Comparison of ENCODE assay signal across 18 cellular contexts in the genomic region with DNA sequence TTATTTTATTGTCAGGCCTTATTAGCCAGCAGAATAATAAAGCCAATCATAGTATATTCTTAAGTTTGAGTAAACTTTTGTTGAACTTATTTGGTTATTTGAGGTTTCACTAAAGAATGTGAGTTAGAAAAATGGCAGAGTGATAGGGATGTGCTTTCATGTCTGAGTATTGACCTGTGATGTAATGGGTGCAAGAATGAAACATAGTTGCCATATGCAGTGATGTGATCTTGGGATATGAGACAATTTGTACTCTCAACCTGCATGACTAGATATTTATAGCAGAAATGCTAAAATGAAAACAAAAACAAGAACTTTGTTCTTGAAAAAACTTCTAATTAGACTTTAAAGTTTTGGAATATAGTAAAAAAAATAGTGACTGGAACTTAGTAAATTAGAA.
A peak's percentile ranks its signal among the peaks of the same experiment; 100 is the strongest.
DNase-seq lines count a peak whose midpoint lies in the region; ATAC-seq and TF ChIP-seq lines count a peak whose summit lies in the region.
"Had no signal": no experiment of that assay in that cellular context is flagged by ENCODE, and none has a peak within 500 bp of the region (broad histone marks: within the 10 kb centered on the region; RNA-seq: fewer than 3 reads in every experiment).

No MANE protein-coding gene starts in this region.

- no peaks in the 10 kb centered on the region for H3K9me3 ChIP-seq in A673 (ENCODE audit: low read depth, low read length, poor library complexity, severe bottlenecking)

- peak; percentile 94 for DNase-seq in choroid plexus epithelial cell (ENCODE audit: low read depth)
- DNase-seq in iris pigment epithelial cell (ENCODE audit: low read depth) = peak; percentile 93
- no peak for DNase-seq in A673 (ENCODE audit: low spot score)
- no peak for DNase-seq in epidermal melanocyte (ENCODE audit: insufficient read length, low spot score)
- no peak for DNase-seq in NCI-H2171 treated with DMSO at 0.1 percent for 48 hours (lab: John Stamatoyannopoulos, UW)
- DNase-seq: C1 segment of cervical spinal cord, DMS153, KG1, NCI-H1092, NCI-H1694 treated with DMSO at 0.1 percent for 48 hours, NCI-H446 treated with DMSO at 0.1 percent for 48 hours, NCI-H82 had no signal

- H3K27me3 ChIP-seq in ACC112 (ENCODE audit: insufficient read depth, low read length) = no peaks in the 10 kb centered on the region
- H3K27me3 ChIP-seq in A673 (replicated peaks; ENCODE audit: insufficient read depth, low read depth, low read length, poor library complexity) = no peaks in the 10 kb centered on the region

- H3K4me1 ChIP-seq in ACC112 (ENCODE audit: control insufficient read depth, insufficient read depth, low read length, unreplicated experiment) (peaks cover 60% of the 10 kb centered on the region), A673 (ENCODE audit: insufficient read depth, low read length, poor library complexity, severe bottlenecking) (peaks cover 4% of the 10 kb centered on the region)

- H2AFZ ChIP-seq in ACC112 (ENCODE audit: low read length, unreplicated experiment) = no peak overlapping the region

- H3K27ac ChIP-seq in ACC112 (ENCODE audit: low read depth, low read length) = peak overlapping the region; percentile 61
- no peak overlapping the region for H3K27ac ChIP-seq in A673 (ENCODE audit: low read depth, low read length, poor library complexity, severe bottlenecking)
- H3K27ac ChIP-seq: 22Rv1 had no signal

- H3K36me3 ChIP-seq in ACC112 (ENCODE audit: insufficient read depth, low read length) (no peaks in the 10 kb centered on the region), A673 (ENCODE audit: insufficient read depth, low read length, poor library complexity, severe bottlenecking) (no peaks in the 10 kb centered on the region)

- ATAC-seq in SK-N-SH treated with all-trans-retinoic acid at 6 μM for 48 hours = peak; percentile 12; the same call in 1 of the 3 replicates
- ATAC-seq in HG02870 (IDR thresholded peaks at IDR 0.05; ENCODE audit: unreplicated experiment) = no peak
- ATAC-seq: Panc1, Right ventricle myocardium inferior had no signal

- POLR2A ChIA-PET in A673 (lab: Charles Lee; ENCODE audit: low non-redundant PET) = no interaction called here

- no TSS peak for BruUV-seq in A673 (replicated peaks; lab: Mats Ljungman, UMichigan)

- H3K79me2 ChIP-seq in ACC112 (ENCODE audit: control insufficient read depth, insufficient read depth, low read length, unreplicated experiment) = no peaks in the 10 kb centered on the region

- H3K4me3 ChIP-seq in ACC112 (ENCODE audit: low read depth, low read length) (no peak overlapping the region), choroid plexus epithelial cell (ENCODE audit: low read depth, low read length) (no peak overlapping the region), A673 (ENCODE audit: low read depth, low read length, poor library complexity, severe bottlenecking) (no peak overlapping the region)

- intact Hi-C loops in A673 (cut with micrococcal nuclease; ENCODE audit: unreplicated experiment) = no loop called here

- TF ChIP-seq CTCF in choroid plexus epithelial cell (conservative IDR thresholded peaks at IDR 0.05; ENCODE audit: low read depth, low read length) (no peak), A673 (conservative IDR thresholded peaks at IDR 0.05; ENCODE audit: low read depth, low read length) (no peak)

- CTCF ChIA-PET in A673 (lab: Charles Lee) = no interaction called here

TF ChIP-seq in SK-N-SH treated with all-trans-retinoic acid at 6 μM for 48 hours, 23 proteins besides CTCF, POLR2A, EP300 and RAD21:
- TF ChIP-seq CSDC2 (CRISPR knock-in tag; IDR thresholded peaks at IDR 0.05) (no peak), ZNF8 (CRISPR knock-in tag; IDR thresholded peaks at IDR 0.05) (no peak), ISL1 (CRISPR knock-in tag; IDR thresholded peaks at IDR 0.05) (peak; percentile 65), ZC3H10 (CRISPR knock-in tag; IDR thresholded peaks at IDR 0.05) (peak; percentile 80; the same call in 1 of the 2 replicates), TCF4 (CRISPR knock-in tag; IDR thresholded peaks at IDR 0.05; ENCODE audit: borderline replicate concordance) (no peak), TOX (CRISPR knock-in tag; IDR thresholded peaks at IDR 0.05; ENCODE audit: borderline replicate concordance) (peak; percentile 83; the same call in 1 of the 2 replicates), ZNF70 (CRISPR knock-in tag; IDR thresholded peaks at IDR 0.05) (no peak), ESRRG (CRISPR knock-in tag; IDR thresholded peaks at IDR 0.05) (no peak), OSR1 (CRISPR knock-in tag; IDR thresholded peaks at IDR 0.05) (no peak)
- TF ChIP-seq, protein P1, sequence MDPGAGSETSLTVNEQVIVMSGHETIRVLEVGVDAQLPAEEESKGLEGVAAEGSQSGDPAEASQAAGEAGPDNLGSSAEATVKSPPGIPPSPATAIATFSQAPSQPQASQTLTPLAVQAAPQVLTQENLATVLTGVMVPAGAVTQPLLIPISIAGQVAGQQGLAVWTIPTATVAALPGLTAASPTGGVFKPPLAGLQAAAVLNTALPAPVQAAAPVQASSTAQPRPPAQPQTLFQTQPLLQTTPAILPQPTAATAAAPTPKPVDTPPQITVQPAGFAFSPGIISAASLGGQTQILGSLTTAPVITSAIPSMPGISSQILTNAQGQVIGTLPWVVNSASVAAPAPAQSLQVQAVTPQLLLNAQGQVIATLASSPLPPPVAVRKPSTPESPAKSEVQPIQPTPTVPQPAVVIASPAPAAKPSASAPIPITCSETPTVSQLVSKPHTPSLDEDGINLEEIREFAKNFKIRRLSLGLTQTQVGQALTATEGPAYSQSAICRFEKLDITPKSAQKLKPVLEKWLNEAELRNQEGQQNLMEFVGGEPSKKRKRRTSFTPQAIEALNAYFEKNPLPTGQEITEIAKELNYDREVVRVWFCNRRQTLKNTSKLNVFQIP (CRISPR knock-in tag; IDR thresholded peaks at IDR 0.05; ENCODE audit: borderline replicate concordance, low read depth) = peak; percentile 27; the same call in 1 of the 2 replicates
- TF ChIP-seq, protein P2, sequence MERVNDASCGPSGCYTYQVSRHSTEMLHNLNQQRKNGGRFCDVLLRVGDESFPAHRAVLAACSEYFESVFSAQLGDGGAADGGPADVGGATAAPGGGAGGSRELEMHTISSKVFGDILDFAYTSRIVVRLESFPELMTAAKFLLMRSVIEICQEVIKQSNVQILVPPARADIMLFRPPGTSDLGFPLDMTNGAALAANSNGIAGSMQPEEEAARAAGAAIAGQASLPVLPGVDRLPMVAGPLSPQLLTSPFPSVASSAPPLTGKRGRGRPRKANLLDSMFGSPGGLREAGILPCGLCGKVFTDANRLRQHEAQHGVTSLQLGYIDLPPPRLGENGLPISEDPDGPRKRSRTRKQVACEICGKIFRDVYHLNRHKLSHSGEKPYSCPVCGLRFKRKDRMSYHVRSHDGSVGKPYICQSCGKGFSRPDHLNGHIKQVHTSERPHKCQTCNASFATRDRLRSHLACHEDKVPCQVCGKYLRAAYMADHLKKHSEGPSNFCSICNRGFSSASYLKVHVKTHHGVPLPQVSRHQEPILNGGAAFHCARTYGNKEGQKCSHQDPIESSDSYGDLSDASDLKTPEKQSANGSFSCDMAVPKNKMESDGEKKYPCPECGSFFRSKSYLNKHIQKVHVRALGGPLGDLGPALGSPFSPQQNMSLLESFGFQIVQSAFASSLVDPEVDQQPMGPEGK (CRISPR knock-in tag; IDR thresholded peaks at IDR 0.05; ENCODE audit: borderline replicate concordance) = no peak
- TF ChIP-seq, protein P3, sequence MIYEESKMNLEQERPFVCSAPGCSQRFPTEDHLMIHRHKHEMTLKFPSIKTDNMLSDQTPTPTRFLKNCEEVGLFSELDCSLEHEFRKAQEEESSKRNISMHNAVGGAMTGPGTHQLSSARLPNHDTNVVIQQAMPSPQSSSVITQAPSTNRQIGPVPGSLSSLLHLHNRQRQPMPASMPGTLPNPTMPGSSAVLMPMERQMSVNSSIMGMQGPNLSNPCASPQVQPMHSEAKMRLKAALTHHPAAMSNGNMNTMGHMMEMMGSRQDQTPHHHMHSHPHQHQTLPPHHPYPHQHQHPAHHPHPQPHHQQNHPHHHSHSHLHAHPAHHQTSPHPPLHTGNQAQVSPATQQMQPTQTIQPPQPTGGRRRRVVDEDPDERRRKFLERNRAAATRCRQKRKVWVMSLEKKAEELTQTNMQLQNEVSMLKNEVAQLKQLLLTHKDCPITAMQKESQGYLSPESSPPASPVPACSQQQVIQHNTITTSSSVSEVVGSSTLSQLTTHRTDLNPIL (CRISPR knock-in tag; IDR thresholded peaks at IDR 0.05; ENCODE audit: low read depth) = no peak

Comparison
In these comparisons a context has a peak if more than half of its experiments do, and no peak if none do; other contexts are left out.
1. DNase-seq: peak in choroid plexus epithelial cell (single experiment) and iris pigment epithelial cell (single experiment); none in A673 (single experiment), epidermal melanocyte (single experiment) and NCI-H2171 treated with DMSO at 0.1 percent for 48 hours (single experiment).